Comparison of ENCODE assay signal across 24 cellular contexts in genomic region chr20:18989736-18990474, GRCh38.
DNase-seq lines count a peak whose midpoint lies in the region; ATAC-seq and TF ChIP-seq lines count a peak whose summit lies in the region.
"Had no signal": no experiment of that assay in that cellular context is flagged by ENCODE, and none has a peak within 500 bp of the region (broad histone marks: within the 10 kb centered on the region; RNA-seq: fewer than 3 reads in every experiment).

No MANE protein-coding gene starts in this region.

- H3K4me1 ChIP-seq in gastroesophageal sphincter (peaks cover 0 to 9% (median 3%) of the 10 kb centered on the region in 3 donors), muscle layer of colon (ENCODE audit: insufficient read depth, low read length) (peaks cover 33% of the 10 kb centered on the region), stomach (no peaks in the 10 kb centered on the region)
- H3K4me1 ChIP-seq: HAP-1, SJSA1 had no signal

- H3K27me3 ChIP-seq in gastroesophageal sphincter (no peaks in the 10 kb centered on the region), muscle layer of colon (ENCODE audit: control insufficient read depth in 1 of 2, insufficient read depth in 2 of 2, low read length in 2 of 2) (no peaks in the 10 kb centered on the region), stomach (no peaks in the 10 kb centered on the region)
- H3K27me3 ChIP-seq: neutrophil, SJSA1 had no signal

- no peak for TF ChIP-seq POLR2A in gastroesophageal sphincter (IDR thresholded peaks at IDR 0.05)
- TF ChIP-seq POLR2A in stomach (IDR thresholded peaks at IDR 0.05), result no peak

- peak; percentile 58 for ATAC-seq in gastroesophageal sphincter
- ATAC-seq in HG03139 (IDR thresholded peaks at IDR 0.05; ENCODE audit: unreplicated experiment), result no peak
- ATAC-seq in GM18867 (IDR thresholded peaks at IDR 0.05; ENCODE audit: unreplicated experiment), result no peak
- ATAC-seq in GM18861 (IDR thresholded peaks at IDR 0.05; ENCODE audit: unreplicated experiment), result no peak
- ATAC-seq: effector memory CD8-positive, alpha-beta T cell; PC-3; stimulated activated naive CD8-positive, alpha-beta T cell treated with anti-CD3 and anti-CD28 coated beads, Interleukin-15, Interleukin-2, amounts not matched to agents 100 U/mL and 50 U/mL, for 24 hours; T-helper 17 cell had no signal

- intact Hi-C loops in stomach (cut with DNase I; ENCODE audit: low total_unique reads), result no loop called here

- no peak overlapping the region for H3K4me3 ChIP-seq in gastroesophageal sphincter
- no peak overlapping the region for H3K4me3 ChIP-seq in muscle layer of colon (ENCODE audit: low read depth in 1 of 2, low read length in 2 of 2)
- no peak overlapping the region for H3K4me3 ChIP-seq in stomach
- H3K4me3 ChIP-seq: HAP-1, SJSA1 had no signal

- 49 to 63% methylated on average over 5 to 6 of the region's 10 CpGs for WGBS in gastroesophageal sphincter (ENCODE audit: low coverage in 1 of 2), 2 donors
- WGBS in stomach, 5 donors, result 58 to 76% (median 73%) methylated on average over 7 to 10 of the region's 10 CpGs

- H3K36me3 ChIP-seq in gastroesophageal sphincter (no peaks in the 10 kb centered on the region), muscle layer of colon (ENCODE audit: insufficient read depth, low read length) (no peaks in the 10 kb centered on the region), stomach (no peaks in the 10 kb centered on the region)
- H3K36me3 ChIP-seq: HAP-1, neutrophil, SJSA1 had no signal

- TF ChIP-seq EP300 in gastroesophageal sphincter (IDR thresholded peaks at IDR 0.05) (no peak), stomach (IDR thresholded peaks at IDR 0.05) (no peak)

- H3K27ac ChIP-seq in gastroesophageal sphincter (peak overlapping the region in 3 of 4 donors; percentile 61 to 76 (median 69)), muscle layer of colon (ENCODE audit: low read depth, low read length) (peak overlapping the region; percentile 63), stomach (peak overlapping the region in 4 of 5 donors; percentile 44 to 68 (median 49))
- H3K27ac ChIP-seq: neutrophil, SJSA1 had no signal

- DNase-seq in Ammon's horn (ENCODE audit: low spot score), result peak; percentile 23
- no peak for DNase-seq in stomach
- no peak for DNase-seq in RPMI8226
- DNase-seq: activated CD4-positive, alpha-beta memory T cell treated with anti-CD3 and anti-CD28 coated beads for 36 hours; activated naive CD4-positive, alpha-beta T cell; activated T-cell treated with anti-CD3 and anti-CD28 coated beads, Interleukin-2, amount 50 U/mL, for 1 hour; effector memory CD8-positive, alpha-beta T cell; GDM1; IMR-90; NCI-H1436; NCI-H2171 treated with DMSO at 0.1 percent for 48 hours; NCI-H774; PC-3; stimulated activated CD4-positive, alpha-beta T cell treated with anti-CD3 and anti-CD28 coated beads, Interleukin-2, amount 100 ng/mL, for 24 hours; stimulated activated naive CD8-positive, alpha-beta T cell treated with anti-CD3 and anti-CD28 coated beads, Interleukin-15, Interleukin-2, amounts not matched to agents 100 U/mL and 50 U/mL, for 24 hours; T-helper 17 cell had no signal

- no peak overlapping the region for H3K9ac ChIP-seq in muscle layer of colon (ENCODE audit: low read length)

- H3K9me3 ChIP-seq in gastroesophageal sphincter (no peaks in the 10 kb centered on the region), muscle layer of colon (ENCODE audit: low read length) (no peaks in the 10 kb centered on the region), stomach (no peaks in the 10 kb centered on the region)
- H3K9me3 ChIP-seq: HAP-1, neutrophil, SJSA1 had no signal

- no peak for TF ChIP-seq CTCF in gastroesophageal sphincter (IDR thresholded peaks at IDR 0.05)
- no peak for TF ChIP-seq CTCF in stomach (IDR thresholded peaks at IDR 0.05)
